In genomic region chr5:45542421-45542820, GRCh38 we compare ENCODE assay signal across 18 cellular contexts.
A peak's percentile ranks its signal among the peaks of the same experiment; 100 is the strongest.
DNase-seq lines count a peak whose midpoint lies in the region; ATAC-seq and TF ChIP-seq lines count a peak whose summit lies in the region.
"Had no signal": no experiment of that assay in that cellular context is flagged by ENCODE, and none has a peak within 500 bp of the region (broad histone marks: within the 10 kb centered on the region; RNA-seq: fewer than 3 reads in every experiment).

No MANE protein-coding gene starts in this region.

- intact Hi-C loops in heart left ventricle (cut with DNase I) (no loop called here), left ventricle myocardium superior (cut with micrococcal nuclease) (no loop called here)

- H3K4me1 ChIP-seq in OCI-LY3 (ENCODE audit: low read length), result no peaks in the 10 kb centered on the region
- H3K4me1 ChIP-seq in heart left ventricle, result peaks cover 0 to 6% (median 0%) of the 10 kb centered on the region in 12 donors

- H4K20me1 ChIP-seq in OCI-LY3 (ENCODE audit: insufficient read depth, low read length), result no peaks in the 10 kb centered on the region

- H3K9me3 ChIP-seq in OCI-LY3 (ENCODE audit: insufficient read depth, low read length), result no peaks in the 10 kb centered on the region
- H3K9me3 ChIP-seq in heart left ventricle, result no peaks in the 10 kb centered on the region
- H3K9me3 ChIP-seq: BE2C had no signal

- DNase-seq in heart left ventricle, result peak in 2 of 5 donors; percentile 24 to 43
- no peak for DNase-seq in left ventricle myocardium superior
- DNase-seq in NCI-H1436 treated with DMSO at 0.1 percent for 48 hours (lab: John Stamatoyannopoulos, UW), result no peak
- DNase-seq: ACHN; BE2C; C1 segment of cervical spinal cord; CD4-positive, CD25-positive, alpha-beta regulatory T cell; CD8-positive, alpha-beta memory T cell; COR-L47; DMS 273 treated with DMSO at 0.1 percent for 48 hours; DMS53; GDM1; GOT3; H7 had no signal

- TF ChIP-seq CTCF in OCI-LY3 (IDR thresholded peaks at IDR 0.05; ENCODE audit: low read depth, low read length), result no peak
- no peak for TF ChIP-seq CTCF in heart left ventricle (IDR thresholded peaks at IDR 0.05)

- no peak overlapping the region for H3K9ac ChIP-seq in OCI-LY3 (ENCODE audit: low read length)

- ATAC-seq in heart left ventricle (peak; percentile 93 to 96 (median 96)), left ventricle myocardium superior (peak; percentile 99), GM21825 (IDR thresholded peaks at IDR 0.05; ENCODE audit: unreplicated experiment) (no peak), GM19035 (IDR thresholded peaks at IDR 0.05; ENCODE audit: unreplicated experiment) (no peak)
- ATAC-seq: HepG2 had no signal

- no peaks in the 10 kb centered on the region for H3K79me2 ChIP-seq in OCI-LY3 (ENCODE audit: low read length)

- H3K4me3 ChIP-seq in OCI-LY3 (ENCODE audit: low read length) (no peak overlapping the region), heart left ventricle (no peak overlapping the region)

- no peak overlapping the region for H3K4me2 ChIP-seq in OCI-LY3 (ENCODE audit: low read length)

- H3K27ac ChIP-seq in OCI-LY3 (ENCODE audit: low read length), result no peak overlapping the region
- H3K27ac ChIP-seq in heart left ventricle, result peak overlapping the region in 6 of 12 donors; percentile 1 to 47 (median 18)

- H3K27me3 ChIP-seq in OCI-LY3 (ENCODE audit: low read depth, low read length), result no peaks in the 10 kb centered on the region
- H3K27me3 ChIP-seq in heart left ventricle, result no peaks in the 10 kb centered on the region
- H3K27me3 ChIP-seq: BE2C had no signal

- WGBS in heart left ventricle, 4 donors, result 10 to 18% (median 12%) methylated on average over 3 of the region's 3 CpGs

- TF ChIP-seq POLR2A in heart left ventricle (IDR thresholded peaks at IDR 0.05), result no peak

- H2AFZ ChIP-seq in OCI-LY3 (ENCODE audit: low read depth, low read length), result peak overlapping the region; percentile 39; the same call in 1 of the 2 replicates

- H3K36me3 ChIP-seq in OCI-LY3 (replicated peaks; ENCODE audit: low read depth, low read length) (no peaks in the 10 kb centered on the region), heart left ventricle (no peaks in the 10 kb centered on the region)
- H3K36me3 ChIP-seq: BE2C had no signal

Comparison
In these comparisons a context has a peak if more than half of its experiments do, and no peak if none do; other contexts are left out.
1. ATAC-seq: peak in heart left ventricle (4 of 4) and left ventricle myocardium superior (single experiment); none in GM21825 (single experiment) and GM19035 (single experiment).